ENCODE assay signal across 8 cellular contexts in the genomic region with DNA sequence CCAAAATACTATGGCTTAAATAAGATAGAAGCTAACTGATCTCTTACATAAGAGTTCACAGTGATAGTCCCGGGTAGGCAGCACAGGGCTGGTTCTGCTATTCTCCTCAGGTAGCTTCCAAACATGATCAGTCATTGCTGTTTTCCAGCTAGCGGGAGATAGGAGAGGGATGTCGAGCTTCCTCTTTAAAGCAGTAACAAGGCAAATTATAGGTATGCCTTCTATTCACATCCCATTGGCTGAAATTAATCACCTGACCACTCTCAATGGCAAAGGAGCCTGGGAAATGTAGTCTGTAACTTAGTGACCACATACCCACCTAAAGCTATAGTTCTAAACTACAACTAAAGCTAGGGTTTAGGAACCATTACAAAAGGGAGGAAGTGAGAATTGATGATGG. TPM values are rescaled to one million over a fixed set of nuclear protein-coding genes. Genes with fewer than 3 reads are reported as not detected.
DNase-seq lines count a peak whose midpoint lies in the region; ATAC-seq, FAIRE-seq and TF ChIP-seq lines count a peak whose summit lies in the region.

No MANE protein-coding gene starts in this region.

- ATAC-seq in RWPE2 (ENCODE audit: low read depth) (peak; percentile 100), natural killer cell (peak in 2 of 3 donors; percentile 50 to 71)
- ATAC-seq in effector memory CD8-positive, alpha-beta T cell (replicated peaks) = peak; percentile 98

- H3K36me3 ChIP-seq in RWPE2 (ENCODE audit: low read depth) = no peaks in the 10 kb centered on the region

- TF ChIP-seq CTCF in HFFc6 (IDR thresholded peaks at IDR 0.05) (no peak), RWPE2 (IDR thresholded peaks at IDR 0.05; ENCODE audit: poor library complexity, severe bottlenecking) (no peak), natural killer cell (IDR thresholded peaks at IDR 0.05) (no peak)

- H3K27ac Mint-ChIP-seq in HFFc6 (no peak overlapping the region), natural killer cell (no peak overlapping the region)
- H3K27ac Mint-ChIP-seq in effector memory CD8-positive, alpha-beta T cell = no peak overlapping the region

- H3K9me3 Mint-ChIP-seq in HFFc6 = no peaks in the 10 kb centered on the region
- H3K9me3 Mint-ChIP-seq in effector memory CD8-positive, alpha-beta T cell = no peaks in the 10 kb centered on the region
- H3K9me3 Mint-ChIP-seq in natural killer cell = no peaks in the 10 kb centered on the region

- H3K4me3 ChIP-seq in RWPE2 (ENCODE audit: severe bottlenecking) = no peak overlapping the region

- peak; percentile 53 to 71 for DNase-seq in AML-193 (lab: John Stamatoyannopoulos, UW)
- DNase-seq in GM12891 (ENCODE audit: insufficient read length, low spot score) = peak; percentile 40
- DNase-seq in HFFc6 = peak; percentile 42
- peak; percentile 32 for DNase-seq in LHCN-M2 (ENCODE audit: low read depth)
- DNase-seq in RWPE2 (ENCODE audit: low spot score) = no peak
- peak; percentile 23 to 45 (median 26) for DNase-seq in effector memory CD8-positive, alpha-beta T cell
- DNase-seq in natural killer cell = no peak
- no peak for DNase-seq in epidermal melanocyte (ENCODE audit: insufficient read length, low spot score)

- H3K4me3 Mint-ChIP-seq in HFFc6 (no peak overlapping the region), natural killer cell (peak overlapping the region; percentile 8)
- peak overlapping the region; percentile 41 to 60 for H3K4me3 Mint-ChIP-seq in effector memory CD8-positive, alpha-beta T cell

- H3K27me3 ChIP-seq in RWPE2 (ENCODE audit: insufficient read depth, poor library complexity, severe bottlenecking) = no peaks in the 10 kb centered on the region

- H3K4me1 Mint-ChIP-seq in HFFc6 (ENCODE audit: low read depth) (no peaks in the 10 kb centered on the region), natural killer cell (peaks cover 0 to 5% of the 10 kb centered on the region in 2 donors)
- peaks cover 0 to 6% of the 10 kb centered on the region in 2 donors for H3K4me1 Mint-ChIP-seq in effector memory CD8-positive, alpha-beta T cell (ENCODE audit: low read depth in 2 of 2)

- TF ChIP-seq POLR2A in GM12891 (IDR thresholded peaks at IDR 0.05; ENCODE audit: low read depth, low read length) = no peak

- no peaks in the 10 kb centered on the region for H3K9me3 ChIP-seq in RWPE2 (ENCODE audit: severe bottlenecking)

- H3K4me1 ChIP-seq in RWPE2 (ENCODE audit: insufficient read depth, poor library complexity, severe bottlenecking) = no peaks in the 10 kb centered on the region

- FAIRE-seq in GM12891 (lab: Jason Lieb, UNC) = peak; percentile 88

- H3K27me3 Mint-ChIP-seq in HFFc6 (ENCODE audit: insufficient read depth) = peaks cover 16% of the 10 kb centered on the region
- peaks cover 12 to 35% of the 10 kb centered on the region in 2 donors for H3K27me3 Mint-ChIP-seq in effector memory CD8-positive, alpha-beta T cell
- H3K27me3 Mint-ChIP-seq in natural killer cell (ENCODE audit: low read depth in 2 of 2) = peaks cover 28 to 41% of the 10 kb centered on the region in 2 donors

- H3K36me3 Mint-ChIP-seq in HFFc6 (ENCODE audit: low read depth) = no peaks in the 10 kb centered on the region
- H3K36me3 Mint-ChIP-seq in effector memory CD8-positive, alpha-beta T cell (ENCODE audit: insufficient read depth) = no peaks in the 10 kb centered on the region
- H3K36me3 Mint-ChIP-seq in natural killer cell = no peaks in the 10 kb centered on the region

- intact Hi-C loops in natural killer cell (cut with micrococcal nuclease) = no loop called here

- H3K27ac ChIP-seq in RWPE2 (ENCODE audit: poor library complexity, severe bottlenecking) = no peak overlapping the region

TF ChIP-seq in GM12891, 5 proteins besides CTCF, POLR2A, EP300 and RAD21:
- TF ChIP-seq TAF1 (IDR thresholded peaks at IDR 0.05; ENCODE audit: low read depth, low read length) (no peak), SPI1 (IDR thresholded peaks at IDR 0.05; ENCODE audit: low read depth, low read length) (0 out of 2 replicates have a peak, but pooled peaks have one; percentile 20)

RNA-seq across cellular contexts. Expression of gene VRK1, which starts 34.5 kb away (rescaled TPM):
- 39.9 TPM for polyA plus RNA-seq in GM12891 (2012; ENCODE audit: low read depth, missing spikeins)
- total RNA-seq in HFFc6 (2021; fragmentation: NEBNext Ultra II Directional; extraction: Animal tissue kit (Norgen Biotek cat#: 25700)) = 10 to 100 TPM; 10.1 to 19.1 (median 17.5) TPM
- total RNA-seq in LHCN-M2 (2014; rRNA removed) (47.8 and 58.0 TPM in 2 replicates), natural killer cell (10 to 100 TPM; 34.4 to 40.6 (median 37.3) TPM)
- 11.2 TPM for polyA plus RNA-seq in LHCN-M2 (2012)

Comparison
In these comparisons a context has a peak if more than half of its experiments do, and no peak if none do; other contexts are left out.
1. DNase-seq: peak in AML-193 (2 of 2), GM12891 (single experiment), HFFc6 (single experiment), LHCN-M2 (single experiment) and effector memory CD8-positive, alpha-beta T cell (3 of 3); none in RWPE2 (single experiment), natural killer cell (single experiment) and epidermal melanocyte (single experiment).
2. Peak in every context shown above with its lines, with median percentiles within 50 percentile points of each other: ATAC-seq.